Comparison of ENCODE assay signal across 12 cellular contexts in the genomic region with DNA sequence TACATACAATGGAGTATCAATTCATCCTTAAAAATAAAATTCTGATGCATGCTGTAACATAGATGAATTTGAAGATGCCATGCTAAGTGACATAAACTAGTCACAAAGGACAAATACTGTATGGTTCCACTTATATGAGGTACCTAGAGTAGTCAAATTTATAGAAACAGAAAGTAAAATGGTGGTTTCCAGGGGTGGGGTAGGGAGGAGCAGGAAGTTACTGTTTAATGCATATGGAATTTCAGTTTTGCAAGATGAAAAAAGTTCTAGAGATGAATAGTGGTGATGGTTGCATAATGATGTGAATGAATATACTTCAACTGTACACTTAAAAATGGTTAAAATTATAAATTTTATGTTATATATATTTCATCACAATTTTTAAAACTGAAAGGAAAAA. TPM values are rescaled to one million over a fixed set of nuclear protein-coding genes. Genes with fewer than 3 reads are reported as not detected.
DNase-seq lines count a peak whose midpoint lies in the region; ATAC-seq and TF ChIP-seq lines count a peak whose summit lies in the region.
"Had no signal": no experiment of that assay in that cellular context is flagged by ENCODE, and none has a peak within 500 bp of the region (broad histone marks: within the 10 kb centered on the region; RNA-seq: fewer than 3 reads in every experiment).

No MANE protein-coding gene starts in this region.

- ATAC-seq in GM19467 (IDR thresholded peaks at IDR 0.05; ENCODE audit: unreplicated experiment) (peak; percentile 75), HG03280 (IDR thresholded peaks at IDR 0.05; ENCODE audit: unreplicated experiment) (peak; percentile 50), GM19328 (IDR thresholded peaks at IDR 0.05; ENCODE audit: unreplicated experiment) (no peak), GM19397 (IDR thresholded peaks at IDR 0.05; ENCODE audit: unreplicated experiment) (no peak)
- ATAC-seq in activated T-helper 17 cell treated with anti-CD3 and anti-CD28 coated beads, Interleukin-2, amount 50 U/mL, for 72 hours (replicated peaks) = peak; percentile 91
- ATAC-seq: psoas muscle had no signal

- TF ChIP-seq POLR2A in esophagus muscularis mucosa (IDR thresholded peaks at IDR 0.05; ENCODE audit: low read depth) = no peak

- no peak overlapping the region for H3K27ac ChIP-seq in esophagus muscularis mucosa (replicated peaks in 1 of 4)
- H3K27ac ChIP-seq: psoas muscle had no signal

- TF ChIP-seq CTCF in esophagus muscularis mucosa (IDR thresholded peaks at IDR 0.05) = no peak

- H3K4me1 Mint-ChIP-seq in activated T-helper 17 cell treated with anti-CD3 and anti-CD28 coated beads, Interleukin-2, amount 50 U/mL, for 72 hours = peaks cover 22% of the 10 kb centered on the region

- no peak overlapping the region for H3K27ac Mint-ChIP-seq in activated T-helper 17 cell treated with anti-CD3 and anti-CD28 coated beads, Interleukin-2, amount 50 U/mL, for 72 hours

- TF ChIP-seq EP300 in esophagus muscularis mucosa (IDR thresholded peaks at IDR 0.05) = no peak

- intact Hi-C loops in esophagus muscularis mucosa (cut with DNase I) = no loop called here

- H3K9me3 Mint-ChIP-seq in activated T-helper 17 cell treated with anti-CD3 and anti-CD28 coated beads, Interleukin-2, amount 50 U/mL, for 72 hours = peaks cover 28% of the 10 kb centered on the region

- peaks cover 0 to 4% (median 0%) of the 10 kb centered on the region in 4 donors for H3K4me1 ChIP-seq in esophagus muscularis mucosa
- H3K4me1 ChIP-seq: HAP-1, psoas muscle had no signal

- no peaks in the 10 kb centered on the region for H3K27me3 ChIP-seq in esophagus muscularis mucosa

- H3K9me3 ChIP-seq in esophagus muscularis mucosa = peaks cover 0 to under 1% (median under 1%) of the 10 kb centered on the region in 4 donors
- H3K9me3 ChIP-seq: HAP-1 had no signal

- no peaks in the 10 kb centered on the region for H3K27me3 Mint-ChIP-seq in activated T-helper 17 cell treated with anti-CD3 and anti-CD28 coated beads, Interleukin-2, amount 50 U/mL, for 72 hours

- DNase-seq in EH (ENCODE audit: low read depth) (peak; percentile 6), esophagus muscularis mucosa (ENCODE audit: extremely low spot score) (no peak)
- DNase-seq in stimulated activated CD4-positive, alpha-beta T cell treated with anti-CD3 and anti-CD28 coated beads, Interleukin-4, amount 100 ng/mL, for 24 hours = no peak
- DNase-seq: COR-L47, NCI-H1417 treated with DMSO at 0.1 percent for 48 hours, psoas muscle had no signal

- peak overlapping the region; percentile 10 for H3K4me3 Mint-ChIP-seq in activated T-helper 17 cell treated with anti-CD3 and anti-CD28 coated beads, Interleukin-2, amount 50 U/mL, for 72 hours

- H3K36me3 Mint-ChIP-seq in activated T-helper 17 cell treated with anti-CD3 and anti-CD28 coated beads, Interleukin-2, amount 50 U/mL, for 72 hours (ENCODE audit: low read depth) = no peaks in the 10 kb centered on the region

- H3K4me3 ChIP-seq in esophagus muscularis mucosa = no peak overlapping the region
- H3K4me3 ChIP-seq: HAP-1, psoas muscle had no signal

- H3K36me3 ChIP-seq in esophagus muscularis mucosa = no peaks in the 10 kb centered on the region
- H3K36me3 ChIP-seq: HAP-1 had no signal

RNA-seq across cellular contexts. Expression of a gene that starts 57.3 kb away (rescaled TPM):
- 10 to 100 TPM; 17.5 to 30.4 TPM for total RNA-seq in activated T-helper 17 cell treated with anti-CD3 and anti-CD28 coated beads, Interleukin-2, amount 50 U/mL, for 72 hours
- 10 to 100 TPM; 36.6 to 52.7 (median 50.1) TPM for total RNA-seq in esophagus muscularis mucosa

Comparison
In these comparisons a context has a peak if more than half of its experiments do, and no peak if none do; other contexts are left out.
1. ATAC-seq: peak in GM19467 (single experiment), HG03280 (single experiment) and activated T-helper 17 cell treated with anti-CD3 and anti-CD28 coated beads, Interleukin-2, amount 50 U/mL, for 72 hours (single experiment); none in GM19328 (single experiment) and GM19397 (single experiment).